In genomic region chr7:57443567-57443966, GRCh38 we compare ENCODE assay signal across 7 cellular contexts. TPM values are rescaled to one million over a fixed set of nuclear protein-coding genes. Genes with fewer than 3 reads are reported as not detected.
"Had no signal": no experiment of that assay in that cellular context is flagged by ENCODE, and none has a peak within 500 bp of the region (broad histone marks: within the 10 kb centered on the region; RNA-seq: fewer than 3 reads in every experiment).

No MANE protein-coding gene starts in this region.

- DNase-seq: GDM1, GF-D8 had no signal

- FAIRE-seq: GM12878, GM12891, GM12892, GM18507, GM19239 had no signal

- ATAC-seq: GM12878 had no signal

- H3K4me3 ChIP-seq: GM12878 had no signal

RNA-seq across cellular contexts. Expression of gene ZNF716, which starts 6.4 kb away (rescaled TPM):
- total RNA-seq: GM12878 had no signal
- polyA plus RNA-seq: GM12878 had no signal
